Comparison of ENCODE assay signal across 8 cellular contexts in genomic region chrX:55160685-55161552, GRCh38. TPM values are rescaled to one million over a fixed set of nuclear protein-coding genes. Genes with fewer than 3 reads are reported as not detected.
A peak's percentile ranks its signal among the peaks of the same experiment; 100 is the strongest.
DNase-seq lines count a peak whose midpoint lies in the region; ATAC-seq and TF ChIP-seq lines count a peak whose summit lies in the region.

No MANE protein-coding gene starts in this region.

- H3K27me3 ChIP-seq in HCT116 (ENCODE audit: insufficient read depth, low read length) = no peaks in the 10 kb centered on the region
- H3K27me3 ChIP-seq in MM.1S (replicated peaks; ENCODE audit: insufficient read depth, low read length) = no peaks in the 10 kb centered on the region
- no peaks in the 10 kb centered on the region for H3K27me3 ChIP-seq in neural progenitor cell
- H3K27me3 ChIP-seq in stomach smooth muscle (ENCODE audit: control insufficient read depth in 1 of 2, insufficient read depth in 2 of 2, low read length in 2 of 2) = peaks cover 0 to 6% of the 10 kb centered on the region in 2 donors

- RAD21 ChIA-PET in HCT116 (lab: Charles Lee; ENCODE audit: low non-redundant PET in 1 of 2, low total read pairs in 2 of 2, uncharacterized antibody in 2 of 2, unreplicated experiment in 2 of 2) = no interaction called here

- intact Hi-C loops in HCT116 (cut with micrococcal nuclease) = loop anchor here (1.0 kb wide), 1 partner anchor 26 kb away; no protein-coding TSS in a partner anchor

- H3K4me1 ChIP-seq in HCT116 (ENCODE audit: control insufficient read depth in 1 of 2, insufficient read depth in 2 of 2, low read length in 2 of 2) (peaks cover 0 to 7% of the 10 kb centered on the region in 2 experiments; a peak in 2 of 4 replicates), MM.1S (ENCODE audit: low read length) (no peaks in the 10 kb centered on the region), neural progenitor cell (no peaks in the 10 kb centered on the region), stomach smooth muscle (ENCODE audit: control insufficient read depth, insufficient read depth, low read length) (no peaks in the 10 kb centered on the region)

- peak overlapping the region; percentile 88 for H3K4me3 Mint-ChIP-seq in neural progenitor cell

- no peaks in the 10 kb centered on the region for H3F3A ChIP-seq in MM.1S (ENCODE audit: insufficient read depth, low read length)
- peaks cover 7% of the 10 kb centered on the region for H3F3A ChIP-seq in neural progenitor cell (ENCODE audit: low read depth)

- peak; percentile 53 for TF ChIP-seq RAD21 in HCT116 (IDR thresholded peaks at IDR 0.05; ENCODE audit: low read depth)

- H3K9me3 ChIP-seq in HCT116 (ENCODE audit: control insufficient read depth in 1 of 2, insufficient read depth in 1 of 2, low read depth in 1 of 2, low read length in 2 of 2) (no peaks in the 10 kb centered on the region), MM.1S (replicated peaks; ENCODE audit: insufficient read depth, low read length) (no peaks in the 10 kb centered on the region), neural progenitor cell (ENCODE audit: low read depth) (no peaks in the 10 kb centered on the region), stomach smooth muscle (ENCODE audit: control insufficient read depth in 2 of 2, low read length in 2 of 2) (peaks cover 0 to 2% of the 10 kb centered on the region in 2 donors)

- H3K4me1 Mint-ChIP-seq in neural progenitor cell = peaks cover 4% of the 10 kb centered on the region

- peak in 2 of 3 experiments; percentile 36 to 65; a peak in 3 of 6 replicates for TF ChIP-seq CTCF in HCT116 (IDR thresholded peaks at IDR 0.05 in 2 of 3, conservative IDR thresholded peaks at IDR 0.05 in 1 of 3; ENCODE audit: borderline replicate concordance in 1 of 3, insufficient read depth in 1 of 3, low read depth in 2 of 3, low read length in 2 of 3)
- TF ChIP-seq CTCF in MM.1S (IDR thresholded peaks at IDR 0.05; ENCODE audit: low read length) = peak; percentile 59
- TF ChIP-seq CTCF in neural progenitor cell (IDR thresholded peaks at IDR 0.05) = peak; percentile 68

- H3K36me3 Mint-ChIP-seq in neural progenitor cell = no peaks in the 10 kb centered on the region

- TF ChIP-seq POLR2A in HCT116 (IDR thresholded peaks at IDR 0.05; ENCODE audit: borderline replicate concordance, extremely low read depth, insufficient read depth, insufficient read length) = peak; percentile 46

- DNase-seq in GM04503 (ENCODE audit: low read depth) = peak; percentile 61
- DNase-seq in HCT116 (ENCODE audit: low read depth, low spot score) = peak; percentile 68
- DNase-seq in MM.1S = peak; percentile 88
- DNase-seq in SHP77 treated with DMSO at 0.1 percent for 48 hours (lab: John Stamatoyannopoulos, UW) = peak; percentile 99
- DNase-seq in activated gamma-delta T cell treated with anti-CD3 and anti-CD28 coated beads, Interleukin-2, amount 50 U/mL, for 16 hours (ENCODE audit: low read depth) = peak; percentile 79
- DNase-seq in foreskin melanocyte = peak; percentile 81
- DNase-seq in neural progenitor cell (ENCODE audit: low spot score) = peak; percentile 92

- peaks cover 13% of the 10 kb centered on the region for H3K9me3 Mint-ChIP-seq in neural progenitor cell

- H3K4me2 ChIP-seq in HCT116 (ENCODE audit: low read length) (peak overlapping the region; percentile 83), MM.1S (ENCODE audit: low read depth, low read length) (peak overlapping the region; percentile 74), neural progenitor cell (peak overlapping the region; percentile 78)

- H3K36me3 ChIP-seq in HCT116 (ENCODE audit: control insufficient read depth in 1 of 2, insufficient read depth in 2 of 2, low read length in 2 of 2) (no peaks in the 10 kb centered on the region), MM.1S (replicated peaks; ENCODE audit: insufficient read depth, low read length) (no peaks in the 10 kb centered on the region), neural progenitor cell (no peaks in the 10 kb centered on the region), stomach smooth muscle (ENCODE audit: control insufficient read depth in 2 of 2, insufficient read depth in 2 of 2, low read length in 2 of 2) (no peaks in the 10 kb centered on the region)

- TSS peak; percentile 66 for BruUV-seq in HCT116 (replicated peaks; lab: Mats Ljungman, UMichigan)

- H3K79me2 ChIP-seq in HCT116 (ENCODE audit: insufficient read depth, low read length) (no peaks in the 10 kb centered on the region), MM.1S (ENCODE audit: low read length) (no peaks in the 10 kb centered on the region), neural progenitor cell (ENCODE audit: low read depth) (peaks cover 11% of the 10 kb centered on the region)

- ATAC-seq in HCT116 = peak; percentile 95

- CTCF ChIA-PET in HCT116 (lab: Charles Lee) = no interaction called here

- no peak overlapping the region for H2AFZ ChIP-seq in HCT116 (ENCODE audit: low read depth, low read length, poor library complexity, severe bottlenecking)
- H2AFZ ChIP-seq in MM.1S (ENCODE audit: low read length) = peak overlapping the region; percentile 77
- peak overlapping the region; percentile 89 for H2AFZ ChIP-seq in neural progenitor cell (replicated peaks)

- POLR2A ChIA-PET in HCT116 (lab: Charles Lee) = no interaction called here

- H3K27ac ChIP-seq in HCT116 (ENCODE audit: low read depth, low read length) (peak overlapping the region; percentile 89), MM.1S (ENCODE audit: low read length) (peak overlapping the region; percentile 95), neural progenitor cell (peak overlapping the region; percentile 82), stomach smooth muscle (ENCODE audit: low read length) (peak overlapping the region; percentile 80)

- H3K9ac ChIP-seq in HCT116 (ENCODE audit: low read length) (peak overlapping the region; percentile 72), MM.1S (ENCODE audit: low read length) (peak overlapping the region; percentile 73), neural progenitor cell (no peak overlapping the region), stomach smooth muscle (ENCODE audit: low read length in 2 of 2) (peak overlapping the region; percentile 74 to 84)

- no peaks in the 10 kb centered on the region for H3K9me2 ChIP-seq in HCT116 (ENCODE audit: insufficient read depth)
- H3K9me2 ChIP-seq in MM.1S (replicated peaks; ENCODE audit: insufficient read depth, low read length) = no peaks in the 10 kb centered on the region

- H3K27me3 Mint-ChIP-seq in neural progenitor cell (ENCODE audit: insufficient read depth, low read depth) = peaks cover 11% of the 10 kb centered on the region

- H3K27ac Mint-ChIP-seq in neural progenitor cell = peak overlapping the region; percentile 87

- no peaks in the 10 kb centered on the region for H4K20me1 ChIP-seq in HCT116 (ENCODE audit: insufficient read depth)
- no peaks in the 10 kb centered on the region for H4K20me1 ChIP-seq in MM.1S (ENCODE audit: insufficient read depth, low read length)
- H4K20me1 ChIP-seq in neural progenitor cell (ENCODE audit: low read depth) = no peaks in the 10 kb centered on the region

- H3K4me3 ChIP-seq in HCT116 (replicated peaks in 1 of 2; ENCODE audit: low read depth in 1 of 2, low read length in 2 of 2) (peak overlapping the region; percentile 62 to 74), MM.1S (ENCODE audit: low read length) (peak overlapping the region; percentile 72), neural progenitor cell (peak overlapping the region; percentile 68), stomach smooth muscle (ENCODE audit: low read length in 2 of 2) (peak overlapping the region; percentile 53 to 80)

TF ChIP-seq in HCT116, 20 proteins besides CTCF, POLR2A, EP300 and RAD21:
- peak; percentile 46; the same call in 1 of the 2 replicates for TF ChIP-seq ZFX (IDR thresholded peaks at IDR 0.05)
- peak; percentile 55; the same call in 1 of the 2 replicates for TF ChIP-seq SIN3A (IDR thresholded peaks at IDR 0.05; ENCODE audit: low read depth)
- TF ChIP-seq ZBTB33 (IDR thresholded peaks at IDR 0.05; ENCODE audit: extremely low read depth, insufficient replicate concordance, low read length) = no peak
- TF ChIP-seq SP1 (IDR thresholded peaks at IDR 0.05; ENCODE audit: low read depth) = peak; percentile 29; the same call in 1 of the 2 replicates
- peak; percentile 55 for TF ChIP-seq MAX (IDR thresholded peaks at IDR 0.05)
- no peak for TF ChIP-seq TCF7L2 (IDR thresholded peaks at IDR 0.05; ENCODE audit: borderline replicate concordance, extremely low read depth, insufficient read depth, insufficient read length)
- peak; percentile 55; the same call in 1 of the 2 replicates for TF ChIP-seq CBX3 (IDR thresholded peaks at IDR 0.05; ENCODE audit: low read depth)
- TF ChIP-seq POLR2AphosphoS5 (IDR thresholded peaks at IDR 0.05; ENCODE audit: low read depth, low read length) = peak; percentile 86

RNA-seq across cellular contexts. Expression of gene PAGE5, which starts 59.2 kb away (rescaled TPM):
- total RNA-seq in HCT116 (2021; ENCODE audit: unreplicated experiment) (not detected), neural progenitor cell (ENCODE audit: low replicate concordance) (not detected in 2 replicates)
- polyA plus RNA-seq in HCT116 (2012) = not detected in 2 replicates

Comparison
In these comparisons a context has a peak if more than half of its experiments do, and no peak if none do; other contexts are left out.
1. Peak in every context shown above with its lines: DNase-seq, ATAC-seq, H3K4me3 ChIP-seq and H3K27ac ChIP-seq.